ENCODE assay signal across 10 cellular contexts in genomic region chr18:9105420-9105819, GRCh38. TPM values are rescaled to one million over a fixed set of nuclear protein-coding genes. Genes with fewer than 3 reads are reported as not detected.
DNase-seq lines count a peak whose midpoint lies in the region; ATAC-seq and TF ChIP-seq lines count a peak whose summit lies in the region.
"Had no signal": no experiment of that assay in that cellular context is flagged by ENCODE, and none has a peak within 500 bp of the region (broad histone marks: within the 10 kb centered on the region; RNA-seq: fewer than 3 reads in every experiment).

No MANE protein-coding gene starts in this region.

- peaks cover 53% of the 10 kb centered on the region for H3K36me3 Mint-ChIP-seq in activated naive CD8-positive, alpha-beta T cell treated with anti-CD3 and anti-CD28 coated beads, Interleukin-2, amount 50 U/mL, for 24 hours (ENCODE audit: low read depth)

- DNase-seq in heart left ventricle, result no peak
- DNase-seq in left ventricle myocardium superior, result no peak
- DNase-seq in activated naive CD8-positive, alpha-beta T cell treated with anti-CD3 and anti-CD28 coated beads, Interleukin-2, amount 50 U/mL, for 24 hours, result no peak
- DNase-seq in right lobe of liver, result no peak
- no peak for DNase-seq in tibial artery
- DNase-seq in substantia nigra (lab: John Stamatoyannopoulos, UW), result no peak
- DNase-seq in activated CD8-positive, alpha-beta memory T cell treated with anti-CD3 and anti-CD28 coated beads, Interleukin-2, amount 50 U/mL, for 4 hours, result no peak
- DNase-seq in putamen (ENCODE audit: low spot score), result no peak
- DNase-seq: DMS153; stimulated activated CD4-positive, alpha-beta T cell treated with anti-CD3 and anti-CD28 coated beads, Interleukin-15, amount 100 ng/mL, for 24 hours had no signal

- H3K9me3 Mint-ChIP-seq in activated naive CD8-positive, alpha-beta T cell treated with anti-CD3 and anti-CD28 coated beads, Interleukin-2, amount 50 U/mL, for 24 hours, result no peaks in the 10 kb centered on the region

- no peaks in the 10 kb centered on the region for H3K36me3 ChIP-seq in heart left ventricle
- H3K36me3 ChIP-seq in right lobe of liver, result no peaks in the 10 kb centered on the region
- H3K36me3 ChIP-seq in tibial artery, result no peaks in the 10 kb centered on the region

- H3K27ac Mint-ChIP-seq in activated naive CD8-positive, alpha-beta T cell treated with anti-CD3 and anti-CD28 coated beads, Interleukin-2, amount 50 U/mL, for 24 hours, result peak overlapping the region; percentile 88

- no peaks in the 10 kb centered on the region for H3K27me3 Mint-ChIP-seq in activated naive CD8-positive, alpha-beta T cell treated with anti-CD3 and anti-CD28 coated beads, Interleukin-2, amount 50 U/mL, for 24 hours

- H3K9me3 ChIP-seq in heart left ventricle, result no peaks in the 10 kb centered on the region
- H3K9me3 ChIP-seq in right lobe of liver, result no peaks in the 10 kb centered on the region
- H3K9me3 ChIP-seq in tibial artery, result no peaks in the 10 kb centered on the region

- TF ChIP-seq POLR2A in heart left ventricle (IDR thresholded peaks at IDR 0.05) (no peak), right lobe of liver (IDR thresholded peaks at IDR 0.05) (no peak)

- H3K27ac ChIP-seq in heart left ventricle (peak overlapping the region in 1 of 12 donors; percentile 95), right lobe of liver (peak overlapping the region in 2 of 3 donors; percentile 95), tibial artery (peak overlapping the region; percentile 37 to 97), substantia nigra (ENCODE audit: low read depth, low read length, poor library complexity, severe bottlenecking) (no peak overlapping the region)

- H3K4me1 ChIP-seq in heart left ventricle, result peaks cover 13 to 78% (median 74%) of the 10 kb centered on the region in 12 donors
- peaks cover 0 to 70% (median 16%) of the 10 kb centered on the region in 4 donors for H3K4me1 ChIP-seq in right lobe of liver
- peaks cover 0 to 75% (median 51%) of the 10 kb centered on the region in 4 donors for H3K4me1 ChIP-seq in tibial artery

- ATAC-seq in heart left ventricle (no peak), left ventricle myocardium superior (no peak), right lobe of liver (no peak)
- ATAC-seq in activated naive CD8-positive, alpha-beta T cell treated with anti-CD3 and anti-CD28 coated beads, Interleukin-2, amount 50 U/mL, for 24 hours, result no peak

- H3K27me3 ChIP-seq in heart left ventricle (no peaks in the 10 kb centered on the region), right lobe of liver (no peaks in the 10 kb centered on the region), tibial artery (no peaks in the 10 kb centered on the region)

- no peak for TF ChIP-seq CTCF in heart left ventricle (IDR thresholded peaks at IDR 0.05)
- no peak for TF ChIP-seq CTCF in right lobe of liver (IDR thresholded peaks at IDR 0.05)
- TF ChIP-seq CTCF in tibial artery (IDR thresholded peaks at IDR 0.05), result no peak

- peaks cover 74% of the 10 kb centered on the region for H3K4me1 Mint-ChIP-seq in activated naive CD8-positive, alpha-beta T cell treated with anti-CD3 and anti-CD28 coated beads, Interleukin-2, amount 50 U/mL, for 24 hours

- peak overlapping the region; percentile 91 for H3K4me3 Mint-ChIP-seq in activated naive CD8-positive, alpha-beta T cell treated with anti-CD3 and anti-CD28 coated beads, Interleukin-2, amount 50 U/mL, for 24 hours

- WGBS in heart left ventricle, 4 donors, result 42 to 49% (median 44%) methylated on average over 3 of the region's 3 CpGs
- WGBS in right lobe of liver (ENCODE audit: insufficient coverage, low coverage, low lambda C conversion rate, missing lambda C conversion rate), result 28% methylated on average over 3 of the region's 3 CpGs

- intact Hi-C loops in heart left ventricle (cut with DNase I) (no loop called here), left ventricle myocardium superior (cut with micrococcal nuclease) (no loop called here), right lobe of liver (cut with DNase I) (no loop called here), tibial artery (cut with DNase I; ENCODE audit: low total_unique reads) (no loop called here)

- H3K4me3 ChIP-seq in heart left ventricle (peak overlapping the region in 7 of 12 donors; percentile 58 to 89 (median 82)), right lobe of liver (peak overlapping the region; percentile 61 to 78 (median 76)), tibial artery (peak overlapping the region in 1 of 2 donors; percentile 5)

RNA-seq across cellular contexts. Expression of gene NDUFV2, which starts 2.9 kb away (rescaled TPM):
- total RNA-seq in heart left ventricle (100 to 1,000 TPM; 236 to 469 (median 407) TPM), left ventricle myocardium superior (496 TPM), right lobe of liver (100 to 1,000 TPM; 164 to 236 (median 183) TPM)
- 1,000 to 10,000 TPM in 1 of 2 donors, 100 to 1,000 TPM in 1; 478 to 1,311 TPM for polyA plus RNA-seq in heart left ventricle

RNA-seq across cellular contexts. Expression of gene ANKRD12, which starts 31.2 kb away (rescaled TPM):
- total RNA-seq in heart left ventricle (10 to 100 TPM; 18.6 to 70.9 (median 53.8) TPM), left ventricle myocardium superior (46.1 TPM), right lobe of liver (10 to 100 TPM; 12.3 to 38.7 (median 21.4) TPM)
- 10 to 100 TPM in 1 of 2 donors, 1 to 10 TPM in 1; 7.7 to 20.9 TPM for polyA plus RNA-seq in heart left ventricle
